In the genomic region with DNA sequence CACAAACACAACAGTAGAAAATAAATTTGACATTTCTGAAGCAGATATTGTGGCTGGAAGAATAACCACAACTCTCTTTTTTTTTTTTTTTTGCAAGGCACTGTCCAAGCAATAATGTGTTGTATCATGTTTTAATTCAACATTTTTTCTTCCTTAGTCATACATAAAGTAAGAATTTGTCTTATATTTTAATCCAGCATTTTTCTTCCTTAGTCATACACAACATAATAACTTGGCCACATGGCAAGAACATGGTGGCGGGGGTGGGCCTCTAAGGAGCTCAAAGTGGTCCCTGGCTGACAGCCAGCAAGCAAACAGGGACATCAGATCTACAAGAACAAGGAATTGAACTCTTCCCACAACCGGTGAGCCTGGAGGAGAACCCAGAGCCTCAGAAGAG, we compare ENCODE assay signal across 17 cellular contexts. TPM values are rescaled to one million over a fixed set of nuclear protein-coding genes. Genes with fewer than 3 reads are reported as not detected.
DNase-seq lines count a peak whose midpoint lies in the region; ATAC-seq, FAIRE-seq and TF ChIP-seq lines count a peak whose summit lies in the region.
"Had no signal": no experiment of that assay in that cellular context is flagged by ENCODE, and none has a peak within 500 bp of the region (broad histone marks: within the 10 kb centered on the region; RNA-seq: fewer than 3 reads in every experiment).

No MANE protein-coding gene starts in this region.

- H3K4me1 Mint-ChIP-seq in osteocyte (ENCODE audit: unreplicated experiment), result peaks cover 21% of the 10 kb centered on the region

- DNase-seq in GM04503 (ENCODE audit: low read depth), result peak; percentile 31
- DNase-seq in RCC 7860 (ENCODE audit: low spot score), result peak; percentile 22
- DNase-seq in epithelial cell of esophagus (ENCODE audit: low read depth), result peak; percentile 46
- no peak for DNase-seq in osteocyte (ENCODE audit: extremely low spot score, unreplicated experiment)
- no peak for DNase-seq in T1000 (lab: John Stamatoyannopoulos, UW)
- DNase-seq in DMS79 (lab: John Stamatoyannopoulos, UW), result no peak
- DNase-seq: activated CD4-positive, alpha-beta T cell treated with anti-CD3 and anti-CD28 coated beads, Interleukin-2, amount 50 U/mL, for 1 hour; NCI-H1930; stimulated activated CD4-positive, alpha-beta T cell treated with anti-CD3 and anti-CD28 coated beads, Interleukin-12 subunit alpha, Interleukin-12 subunit beta, amount 100 ng/mL, for 4 hours had no signal

- H3K4me3 ChIP-seq in epithelial cell of esophagus (ENCODE audit: low read length), result no peak overlapping the region
- H3K4me3 ChIP-seq: cardiac muscle cell, GM12878, tibial nerve had no signal

- H3K27ac Mint-ChIP-seq in osteocyte (ENCODE audit: unreplicated experiment), result peak overlapping the region; percentile 90
- H3K27ac Mint-ChIP-seq: T-helper 1 cell treated with Interleukin-12 subunit alpha and Interleukin-12 subunit beta and Interleukin-4 antibody, amounts not matched to agents 30 μg/mL and 1 μg/mL, for 36 hours had no signal

- no peaks in the 10 kb centered on the region for H3K27me3 Mint-ChIP-seq in osteocyte (ENCODE audit: unreplicated experiment)

- no peaks in the 10 kb centered on the region for H3K9me3 Mint-ChIP-seq in osteocyte (ENCODE audit: unreplicated experiment)
- H3K9me3 Mint-ChIP-seq: T-helper 1 cell treated with Interleukin-12 subunit alpha and Interleukin-12 subunit beta and Interleukin-4 antibody, amounts not matched to agents 30 μg/mL and 1 μg/mL, for 36 hours had no signal

- no peak for FAIRE-seq in RCC 7860 (lab: Jason Lieb, UNC)
- FAIRE-seq: frontal cortex, GM12878, H1 had no signal

- ATAC-seq in GM18909 (IDR thresholded peaks at IDR 0.05; ENCODE audit: poor library complexity, unreplicated experiment), result no peak
- no peak for ATAC-seq in HG02840 (IDR thresholded peaks at IDR 0.05; ENCODE audit: low FRiP score, unreplicated experiment)
- ATAC-seq: GM12878 had no signal

- no peak overlapping the region for H3K4me3 Mint-ChIP-seq in osteocyte (ENCODE audit: unreplicated experiment)
- H3K4me3 Mint-ChIP-seq: T-helper 1 cell treated with Interleukin-12 subunit alpha and Interleukin-12 subunit beta and Interleukin-4 antibody, amounts not matched to agents 30 μg/mL and 1 μg/mL, for 36 hours had no signal

- H3K36me3 Mint-ChIP-seq in osteocyte (ENCODE audit: unreplicated experiment), result peaks cover 1% of the 10 kb centered on the region

- TF ChIP-seq CTCF in epithelial cell of esophagus (IDR thresholded peaks at IDR 0.05; ENCODE audit: insufficient read depth, low read depth, low read length, missing control alignments) (no peak), osteocyte (IDR thresholded peaks at IDR 0.05) (no peak)

RNA-seq across cellular contexts. Expression of gene FBXW7, which starts 20.2 kb away (rescaled TPM):
- total RNA-seq in osteocyte, result 21.0 and 21.5 TPM in 2 replicates

Comparison
In these comparisons a context has a peak if more than half of its experiments do, and no peak if none do; other contexts are left out.
1. DNase-seq: peak in GM04503 (single experiment), RCC 7860 (single experiment) and epithelial cell of esophagus (single experiment); none in osteocyte (single experiment), T1000 (single experiment) and DMS79 (single experiment).